17 cellular contexts compared by ENCODE assay signal in the genomic region with DNA sequence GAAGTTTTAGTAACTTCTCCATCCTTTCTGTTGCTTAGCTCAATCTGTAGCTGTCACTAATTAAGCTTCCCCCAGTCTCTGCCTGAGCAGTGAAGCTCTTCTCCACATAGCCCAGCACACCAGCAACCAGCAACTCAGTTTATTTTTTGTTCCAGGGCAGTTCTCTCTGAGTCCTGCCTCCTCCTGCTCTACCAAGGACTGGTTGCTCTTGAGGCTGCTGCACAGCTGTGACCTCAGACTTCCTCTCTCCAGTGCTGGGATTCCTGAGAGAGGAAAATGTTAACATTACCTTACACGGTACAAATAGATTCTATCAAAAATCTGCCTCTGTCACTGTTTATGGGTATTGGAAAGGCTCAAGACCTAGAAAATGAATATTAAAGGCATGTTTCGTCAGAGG.
"Had no signal": no experiment of that assay in that cellular context is flagged by ENCODE, and none has a peak within 500 bp of the region (broad histone marks: within the 10 kb centered on the region; RNA-seq: fewer than 3 reads in every experiment).

No MANE protein-coding gene starts in this region.

- H3K27me3 ChIP-seq: testis, tibial nerve, upper lobe of right lung, vagina had no signal

- H3K4me3 ChIP-seq: coronary artery, prostate gland, testis, tibial nerve, upper lobe of right lung, vagina had no signal

- H3K36me3 ChIP-seq: prostate gland, tibial nerve, upper lobe of right lung, vagina had no signal

- H3K4me1 ChIP-seq: parathyroid adenoma, prostate gland, testis, tibial nerve, upper lobe of right lung, vagina had no signal

- DNase-seq: effector CD8-positive, alpha-beta T cell; immature natural killer cell; mesendoderm; naive B cell; nephron progenitor cell; retina; stimulated activated CD4-positive, alpha-beta T cell treated with anti-CD3 and anti-CD28 coated beads, Interleukin-4, amount 100 ng/mL, for 1 hour; stimulated activated CD8-positive, alpha-beta memory T cell treated with anti-CD3 and anti-CD28 coated beads, Interleukin-4, amount 100 ng/mL, for 48 hours; stimulated activated naive CD8-positive, alpha-beta T cell treated with anti-CD3 and anti-CD28 coated beads, Interleukin-15, Interleukin-2, amounts not matched to agents 100 U/mL and 50 U/mL, for 24 hours; testis; upper lobe of right lung had no signal

- H3K27ac ChIP-seq: coronary artery, parathyroid adenoma, prostate gland, testis, tibial nerve, upper lobe of right lung, vagina had no signal

- ATAC-seq: stimulated activated effector memory CD8-positive, alpha-beta T cell treated with anti-CD3 and anti-CD28 coated beads, Interleukin-12 subunit alpha, Interleukin-12 subunit beta, amount 100 ng/mL, for 72 hours; stimulated activated naive CD8-positive, alpha-beta T cell treated with anti-CD3 and anti-CD28 coated beads, Interleukin-15, Interleukin-2, amounts not matched to agents 100 U/mL and 50 U/mL, for 24 hours; upper lobe of right lung had no signal

- H3K9me3 ChIP-seq: prostate gland, testis, upper lobe of right lung, vagina had no signal
